ENCODE assay signal across 2 cellular contexts in the genomic region with DNA sequence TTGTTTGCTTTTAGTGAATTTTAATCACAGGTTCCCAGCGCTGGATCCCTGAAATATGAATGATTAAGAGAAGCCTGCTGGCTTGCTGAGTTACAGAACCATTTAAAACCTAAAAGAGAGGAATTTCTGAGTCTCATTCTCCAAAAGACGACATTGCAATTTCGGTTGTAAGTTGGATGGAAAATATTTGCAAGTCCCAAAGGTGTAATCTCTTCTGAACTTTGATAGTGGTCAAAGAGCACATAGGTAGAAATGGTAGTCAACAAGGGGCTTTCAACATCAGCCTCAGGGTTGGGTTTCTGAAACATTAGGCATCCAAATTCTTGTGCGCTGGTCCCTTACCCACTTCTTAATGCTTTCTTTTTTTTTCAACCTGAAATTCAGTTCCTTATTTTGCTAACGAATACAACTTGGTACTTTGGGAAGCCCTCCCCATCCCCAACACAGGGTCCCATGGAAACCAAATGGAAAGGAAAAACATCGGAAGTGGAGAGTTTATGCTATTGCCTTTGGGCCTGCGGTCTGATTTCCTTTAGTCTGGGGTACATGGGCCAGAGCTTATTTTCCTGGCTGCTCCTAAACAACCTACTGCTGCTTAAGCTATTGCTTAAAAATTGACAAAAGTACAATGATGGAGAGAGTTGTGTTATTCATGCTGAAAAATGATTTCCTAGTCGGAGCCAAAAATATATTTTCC.
TF ChIP-seq lines count a peak whose summit lies in the region.

No MANE protein-coding gene starts in this region.

TF ChIP-seq in liver, 16 proteins besides CTCF, POLR2A, EP300 and RAD21 (continued from another document):
- TF ChIP-seq REST (IDR thresholded peaks at IDR 0.05) (no peak), FOXA1 (IDR thresholded peaks at IDR 0.05) (no peak), NR2F2 (IDR thresholded peaks at IDR 0.05) (no peak), TAF1 (conservative IDR thresholded peaks at IDR 0.05) (no peak), SP1 (IDR thresholded peaks at IDR 0.05) (peak; percentile 33), YY1 (IDR thresholded peaks at IDR 0.05) (peak; percentile 16), JUND (IDR thresholded peaks at IDR 0.05) (no peak), RXRA (IDR thresholded peaks at IDR 0.05) (peak in 1 of 2 donors; percentile 31), EGR1 (IDR thresholded peaks at IDR 0.05; ENCODE audit: low read depth in 2 of 2) (peak in 1 of 2 donors; percentile 54), HNF4A (conservative IDR thresholded peaks at IDR 0.05) (peak; percentile 79 to 87), GABPA (IDR thresholded peaks at IDR 0.05 in 1 of 2, conservative IDR thresholded peaks at IDR 0.05 in 1 of 2) (no peak), FOXA2 (IDR thresholded peaks at IDR 0.05) (peak; percentile 12)
- TF ChIP-seq, protein P1, sequence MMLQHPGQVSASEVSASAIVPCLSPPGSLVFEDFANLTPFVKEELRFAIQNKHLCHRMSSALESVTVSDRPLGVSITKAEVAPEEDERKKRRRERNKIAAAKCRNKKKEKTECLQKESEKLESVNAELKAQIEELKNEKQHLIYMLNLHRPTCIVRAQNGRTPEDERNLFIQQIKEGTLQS (IDR thresholded peaks at IDR 0.05): no peak
- TF ChIP-seq, protein P2, sequence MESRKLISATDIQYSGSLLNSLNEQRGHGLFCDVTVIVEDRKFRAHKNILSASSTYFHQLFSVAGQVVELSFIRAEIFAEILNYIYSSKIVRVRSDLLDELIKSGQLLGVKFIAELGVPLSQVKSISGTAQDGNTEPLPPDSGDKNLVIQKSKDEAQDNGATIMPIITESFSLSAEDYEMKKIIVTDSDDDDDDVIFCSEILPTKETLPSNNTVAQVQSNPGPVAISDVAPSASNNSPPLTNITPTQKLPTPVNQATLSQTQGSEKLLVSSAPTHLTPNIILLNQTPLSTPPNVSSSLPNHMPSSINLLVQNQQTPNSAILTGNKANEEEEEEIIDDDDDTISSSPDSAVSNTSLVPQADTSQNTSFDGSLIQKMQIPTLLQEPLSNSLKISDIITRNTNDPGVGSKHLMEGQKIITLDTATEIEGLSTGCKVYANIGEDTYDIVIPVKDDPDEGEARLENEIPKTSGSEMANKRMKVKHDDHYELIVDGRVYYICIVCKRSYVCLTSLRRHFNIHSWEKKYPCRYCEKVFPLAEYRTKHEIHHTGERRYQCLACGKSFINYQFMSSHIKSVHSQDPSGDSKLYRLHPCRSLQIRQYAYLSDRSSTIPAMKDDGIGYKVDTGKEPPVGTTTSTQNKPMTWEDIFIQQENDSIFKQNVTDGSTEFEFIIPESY (IDR thresholded peaks at IDR 0.05): no peak

TF ChIP-seq in HepG2, 621 proteins besides CTCF, POLR2A, EP300 and RAD21 (continued from another document):
- TF ChIP-seq, protein P3, sequence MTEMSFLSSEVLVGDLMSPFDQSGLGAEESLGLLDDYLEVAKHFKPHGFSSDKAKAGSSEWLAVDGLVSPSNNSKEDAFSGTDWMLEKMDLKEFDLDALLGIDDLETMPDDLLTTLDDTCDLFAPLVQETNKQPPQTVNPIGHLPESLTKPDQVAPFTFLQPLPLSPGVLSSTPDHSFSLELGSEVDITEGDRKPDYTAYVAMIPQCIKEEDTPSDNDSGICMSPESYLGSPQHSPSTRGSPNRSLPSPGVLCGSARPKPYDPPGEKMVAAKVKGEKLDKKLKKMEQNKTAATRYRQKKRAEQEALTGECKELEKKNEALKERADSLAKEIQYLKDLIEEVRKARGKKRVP (CRISPR knock-in tag; IDR thresholded peaks at IDR 0.05): no peak
- no peak for TF ChIP-seq ZNF414 (CRISPR knock-in tag; IDR thresholded peaks at IDR 0.05)
- TF ChIP-seq ZNF749 (CRISPR knock-in tag; IDR thresholded peaks at IDR 0.05; ENCODE audit: borderline replicate concordance): no peak
- TF ChIP-seq, protein P4, sequence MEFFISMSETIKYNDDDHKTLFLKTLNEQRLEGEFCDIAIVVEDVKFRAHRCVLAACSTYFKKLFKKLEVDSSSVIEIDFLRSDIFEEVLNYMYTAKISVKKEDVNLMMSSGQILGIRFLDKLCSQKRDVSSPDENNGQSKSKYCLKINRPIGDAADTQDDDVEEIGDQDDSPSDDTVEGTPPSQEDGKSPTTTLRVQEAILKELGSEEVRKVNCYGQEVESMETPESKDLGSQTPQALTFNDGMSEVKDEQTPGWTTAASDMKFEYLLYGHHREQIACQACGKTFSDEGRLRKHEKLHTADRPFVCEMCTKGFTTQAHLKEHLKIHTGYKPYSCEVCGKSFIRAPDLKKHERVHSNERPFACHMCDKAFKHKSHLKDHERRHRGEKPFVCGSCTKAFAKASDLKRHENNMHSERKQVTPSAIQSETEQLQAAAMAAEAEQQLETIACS (CRISPR knock-in tag; IDR thresholded peaks at IDR 0.05): no peak
- no peak for TF ChIP-seq MTA3 (CRISPR knock-in tag; IDR thresholded peaks at IDR 0.05)
- no peak for TF ChIP-seq ZSCAN30 (CRISPR knock-in tag; IDR thresholded peaks at IDR 0.05)
